In the genomic region with DNA sequence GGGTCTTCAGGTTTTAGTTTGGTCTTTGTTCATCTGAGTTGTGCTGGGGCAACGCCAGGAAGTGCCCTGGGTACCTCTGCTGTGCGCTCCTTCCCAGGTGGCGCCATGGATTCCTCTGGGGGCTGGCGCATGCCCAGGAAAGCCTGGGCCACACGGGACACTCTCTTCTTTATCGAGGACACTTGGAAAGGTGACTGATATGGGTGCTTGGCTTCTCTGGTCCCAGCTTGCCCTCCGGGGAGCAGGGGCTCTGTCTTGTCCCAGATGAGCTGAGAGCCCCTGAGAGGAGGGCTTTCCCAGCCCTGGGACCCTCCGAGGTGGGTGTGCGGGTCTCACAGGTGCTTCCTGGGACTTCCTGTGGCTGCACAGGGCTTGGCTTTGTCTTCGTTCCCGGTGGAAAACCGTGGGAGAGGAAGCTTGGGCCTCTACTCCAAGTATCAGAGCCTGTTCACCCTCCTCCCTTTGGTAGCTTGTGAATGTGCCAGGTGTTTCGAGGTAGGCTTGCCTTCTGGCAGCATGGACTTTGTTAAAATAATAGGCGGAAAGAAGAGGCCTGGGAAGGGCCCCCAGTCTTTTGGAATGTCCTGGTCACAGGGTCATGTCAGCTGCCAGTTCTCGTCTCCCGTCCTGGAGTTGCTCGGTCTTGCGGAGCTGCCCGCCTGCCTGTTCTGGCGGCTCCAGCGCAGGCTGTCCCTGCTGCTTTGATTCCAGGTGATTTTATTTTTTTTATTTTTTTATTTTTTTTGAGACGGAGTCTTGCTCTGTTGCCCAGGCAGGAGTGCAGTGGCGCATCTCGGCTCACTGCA, we compare ENCODE assay signal across 1 cellular context.
TF ChIP-seq lines count a peak whose summit lies in the region.

No MANE protein-coding gene starts in this region.

TF ChIP-seq in WTC11, 78 proteins besides CTCF, POLR2A, EP300 and RAD21 (continued from another document):
- TF ChIP-seq, protein P1, sequence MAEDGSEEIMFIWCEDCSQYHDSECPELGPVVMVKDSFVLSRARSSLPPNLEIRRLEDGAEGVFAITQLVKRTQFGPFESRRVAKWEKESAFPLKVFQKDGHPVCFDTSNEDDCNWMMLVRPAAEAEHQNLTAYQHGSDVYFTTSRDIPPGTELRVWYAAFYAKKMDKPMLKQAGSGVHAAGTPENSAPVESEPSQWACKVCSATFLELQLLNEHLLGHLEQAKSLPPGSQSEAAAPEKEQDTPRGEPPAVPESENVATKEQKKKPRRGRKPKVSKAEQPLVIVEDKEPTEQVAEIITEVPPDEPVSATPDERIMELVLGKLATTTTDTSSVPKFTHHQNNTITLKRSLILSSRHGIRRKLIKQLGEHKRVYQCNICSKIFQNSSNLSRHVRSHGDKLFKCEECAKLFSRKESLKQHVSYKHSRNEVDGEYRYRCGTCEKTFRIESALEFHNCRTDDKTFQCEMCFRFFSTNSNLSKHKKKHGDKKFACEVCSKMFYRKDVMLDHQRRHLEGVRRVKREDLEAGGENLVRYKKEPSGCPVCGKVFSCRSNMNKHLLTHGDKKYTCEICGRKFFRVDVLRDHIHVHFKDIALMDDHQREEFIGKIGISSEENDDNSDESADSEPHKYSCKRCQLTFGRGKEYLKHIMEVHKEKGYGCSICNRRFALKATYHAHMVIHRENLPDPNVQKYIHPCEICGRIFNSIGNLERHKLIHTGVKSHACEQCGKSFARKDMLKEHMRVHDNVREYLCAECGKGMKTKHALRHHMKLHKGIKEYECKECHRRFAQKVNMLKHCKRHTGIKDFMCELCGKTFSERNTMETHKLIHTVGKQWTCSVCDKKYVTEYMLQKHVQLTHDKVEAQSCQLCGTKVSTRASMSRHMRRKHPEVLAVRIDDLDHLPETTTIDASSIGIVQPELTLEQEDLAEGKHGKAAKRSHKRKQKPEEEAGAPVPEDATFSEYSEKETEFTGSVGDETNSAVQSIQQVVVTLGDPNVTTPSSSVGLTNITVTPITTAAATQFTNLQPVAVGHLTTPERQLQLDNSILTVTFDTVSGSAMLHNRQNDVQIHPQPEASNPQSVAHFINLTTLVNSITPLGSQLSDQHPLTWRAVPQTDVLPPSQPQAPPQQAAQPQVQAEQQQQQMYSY (CRISPR knock-in tag; IDR thresholded peaks at IDR 0.05), result no peak
- TF ChIP-seq, protein P2, sequence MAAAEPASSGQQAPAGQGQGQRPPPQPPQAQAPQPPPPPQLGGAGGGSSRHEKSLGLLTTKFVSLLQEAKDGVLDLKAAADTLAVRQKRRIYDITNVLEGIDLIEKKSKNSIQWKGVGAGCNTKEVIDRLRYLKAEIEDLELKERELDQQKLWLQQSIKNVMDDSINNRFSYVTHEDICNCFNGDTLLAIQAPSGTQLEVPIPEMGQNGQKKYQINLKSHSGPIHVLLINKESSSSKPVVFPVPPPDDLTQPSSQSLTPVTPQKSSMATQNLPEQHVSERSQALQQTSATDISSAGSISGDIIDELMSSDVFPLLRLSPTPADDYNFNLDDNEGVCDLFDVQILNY (CRISPR knock-in tag; IDR thresholded peaks at IDR 0.05), result no peak
- TF ChIP-seq NR1H2 (CRISPR knock-in tag; IDR thresholded peaks at IDR 0.05), result no peak
